Comparison of ENCODE assay signal across 19 cellular contexts in the genomic region with DNA sequence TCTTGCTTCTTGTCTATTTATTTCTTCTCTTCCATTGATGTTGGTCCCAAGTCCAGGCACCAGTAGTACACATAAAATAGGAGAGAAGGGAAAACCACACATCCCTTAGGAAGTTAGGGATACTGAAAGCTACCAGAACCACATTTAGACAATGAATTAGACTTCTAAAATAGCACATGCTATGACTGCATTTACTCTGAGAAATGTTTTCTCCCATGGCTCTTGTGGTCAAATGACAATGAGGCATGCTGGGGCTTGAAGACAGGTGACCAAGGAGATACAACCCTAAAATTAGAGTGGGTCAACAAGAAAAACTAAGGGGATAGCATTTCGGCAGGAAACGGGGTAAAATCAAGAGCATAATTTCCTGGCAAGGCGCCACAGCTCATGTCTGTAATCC. TPM values are rescaled to one million over a fixed set of nuclear protein-coding genes. Genes with fewer than 3 reads are reported as not detected.
DNase-seq lines count a peak whose midpoint lies in the region; ATAC-seq, FAIRE-seq and TF ChIP-seq lines count a peak whose summit lies in the region.
"Had no signal": no experiment of that assay in that cellular context is flagged by ENCODE, and none has a peak within 500 bp of the region (broad histone marks: within the 10 kb centered on the region; RNA-seq: fewer than 3 reads in every experiment).

No MANE protein-coding gene starts in this region.

- H3K9me3 ChIP-seq in kidney (ENCODE audit: control insufficient read depth in 1 of 2, low read length in 2 of 2), result no peaks in the 10 kb centered on the region
- H3K9me3 ChIP-seq: A549 had no signal

- FAIRE-seq in kidney (lab: Jason Lieb, UNC), result no peak
- FAIRE-seq: A549 had no signal

- DNase-seq in activated CD8-positive, alpha-beta memory T cell treated with anti-CD3 and anti-CD28 coated beads for 24 hours, result peak; percentile 21
- no peak for DNase-seq in activated CD8-positive, alpha-beta memory T cell treated with anti-CD3 and anti-CD28 coated beads, Interleukin-2, amount 50 U/mL, for 4 hours
- peak; percentile 3 for DNase-seq in NCI-H69 (lab: John Stamatoyannopoulos, UW)
- DNase-seq in central memory CD8-positive, alpha-beta T cell (ENCODE audit: low spot score in 2 of 2), result no peak
- DNase-seq in stimulated activated effector memory CD8-positive, alpha-beta T cell treated with anti-CD3 and anti-CD28 coated beads, Interleukin-12 subunit alpha, Interleukin-12 subunit beta, amount 100 ng/mL, for 72 hours (ENCODE audit: low spot score in 2 of 2), result no peak
- DNase-seq in NCI-H510A treated with DMSO at 0.1 percent for 48 hours (lab: John Stamatoyannopoulos, UW), result no peak
- DNase-seq in kidney, result no peak
- DNase-seq: IMR-90; NCI-H1417 treated with DMSO at 0.1 percent for 48 hours; NCI-H2029 treated with DMSO at 0.1 percent for 48 hours; NCI-H524 treated with DMSO at 0.1 percent for 48 hours; NK-92 treated with Interleukin-12 subunit alpha and Interleukin-12 subunit beta, amount 100 ng/mL, for 24 hours; OCI-M1; RPMI8226 had no signal

- no peaks in the 10 kb centered on the region for H3K27me3 Mint-ChIP-seq in central memory CD8-positive, alpha-beta T cell

- H3K4me1 ChIP-seq in kidney (ENCODE audit: control insufficient read depth in 1 of 2, insufficient read depth in 1 of 2, low read depth in 1 of 2, low read length in 2 of 2), result no peaks in the 10 kb centered on the region
- H3K4me1 ChIP-seq: A549 had no signal

- peaks cover 19% of the 10 kb centered on the region for H3K4me1 Mint-ChIP-seq in central memory CD8-positive, alpha-beta T cell
- H3K4me1 Mint-ChIP-seq in stimulated activated effector memory CD8-positive, alpha-beta T cell treated with anti-CD3 and anti-CD28 coated beads, Interleukin-12 subunit alpha, Interleukin-12 subunit beta, amount 100 ng/mL, for 72 hours, result peaks cover 30% of the 10 kb centered on the region
- H3K4me1 Mint-ChIP-seq: GM23338 had no signal

- H3K36me3 Mint-ChIP-seq in central memory CD8-positive, alpha-beta T cell (ENCODE audit: insufficient read depth), result peaks cover 35% of the 10 kb centered on the region
- peaks cover 84% of the 10 kb centered on the region for H3K36me3 Mint-ChIP-seq in stimulated activated effector memory CD8-positive, alpha-beta T cell treated with anti-CD3 and anti-CD28 coated beads, Interleukin-12 subunit alpha, Interleukin-12 subunit beta, amount 100 ng/mL, for 72 hours

- no peak overlapping the region for H3K4me3 ChIP-seq in kidney (ENCODE audit: low read length in 2 of 2)
- H3K4me3 ChIP-seq: A549, GM23338 had no signal

- H3K27ac Mint-ChIP-seq in central memory CD8-positive, alpha-beta T cell (ENCODE audit: low read depth), result peak overlapping the region; percentile 87
- peak overlapping the region; percentile 85 for H3K27ac Mint-ChIP-seq in stimulated activated effector memory CD8-positive, alpha-beta T cell treated with anti-CD3 and anti-CD28 coated beads, Interleukin-12 subunit alpha, Interleukin-12 subunit beta, amount 100 ng/mL, for 72 hours
- H3K27ac Mint-ChIP-seq: GM23338 had no signal

- peaks cover 23 to 37% of the 10 kb centered on the region in 2 donors for H3K36me3 ChIP-seq in kidney (ENCODE audit: control insufficient read depth in 1 of 2, insufficient read depth in 2 of 2, low read length in 2 of 2)

- no peak for TF ChIP-seq CTCF in kidney (IDR thresholded peaks at IDR 0.05; ENCODE audit: borderline replicate concordance, extremely low read depth, insufficient read depth)

- intact Hi-C loops in kidney (cut with DNase I), result loop anchor here (10.0 kb wide), 1 partner anchor 400 kb away; no protein-coding TSS in a partner anchor

- H3K4me3 Mint-ChIP-seq in central memory CD8-positive, alpha-beta T cell, result no peak overlapping the region
- no peak overlapping the region for H3K4me3 Mint-ChIP-seq in stimulated activated effector memory CD8-positive, alpha-beta T cell treated with anti-CD3 and anti-CD28 coated beads, Interleukin-12 subunit alpha, Interleukin-12 subunit beta, amount 100 ng/mL, for 72 hours
- H3K4me3 Mint-ChIP-seq: GM23338 had no signal

- no peaks in the 10 kb centered on the region for H3K9me3 Mint-ChIP-seq in central memory CD8-positive, alpha-beta T cell
- H3K9me3 Mint-ChIP-seq in stimulated activated effector memory CD8-positive, alpha-beta T cell treated with anti-CD3 and anti-CD28 coated beads, Interleukin-12 subunit alpha, Interleukin-12 subunit beta, amount 100 ng/mL, for 72 hours, result no peaks in the 10 kb centered on the region
- H3K9me3 Mint-ChIP-seq: GM23338 had no signal

- H3K9ac ChIP-seq in kidney (ENCODE audit: low read length in 2 of 2), result no peak overlapping the region

- H3K27ac ChIP-seq in kidney (ENCODE audit: low read depth in 2 of 2, low read length in 2 of 2), result no peak overlapping the region
- H3K27ac ChIP-seq: A549 had no signal

- no peak for ATAC-seq in central memory CD8-positive, alpha-beta T cell (replicated peaks; ENCODE audit: extremely low read depth, poor library complexity, severe bottlenecking)
- no peak for ATAC-seq in stimulated activated effector memory CD8-positive, alpha-beta T cell treated with anti-CD3 and anti-CD28 coated beads, Interleukin-12 subunit alpha, Interleukin-12 subunit beta, amount 100 ng/mL, for 72 hours
- ATAC-seq: A549, GM23338 had no signal

RNA-seq across cellular contexts. Expression of gene MTOR, which starts 17.1 kb away (rescaled TPM):
- 36.8 TPM for total RNA-seq in kidney
- polyA plus RNA-seq in kidney (ENCODE audit: insufficient read depth, low read depth, low replicate concordance), result 16.0 TPM

RNA-seq across cellular contexts. Expression of gene UBIAD1, which starts 27.8 kb away (rescaled TPM):
- total RNA-seq in kidney, result 14.0 TPM
- 5.6 TPM for polyA plus RNA-seq in kidney (ENCODE audit: insufficient read depth, low read depth, low replicate concordance)

RNA-seq across cellular contexts. Expression of gene ANGPTL7, which starts 56.1 kb away (rescaled TPM):
- 0.19 TPM for total RNA-seq in kidney
- 0.24 TPM for polyA plus RNA-seq in kidney (ENCODE audit: insufficient read depth, low read depth, low replicate concordance)
- total RNA-seq: Daoy, GM23338, HT-29, LHCN-M2 had no signal
- polyA plus RNA-seq: A549, IMR-90 had no signal

Comparison
In these comparisons a context has a peak if more than half of its experiments do, and no peak if none do; other contexts are left out.
1. DNase-seq: peak in activated CD8-positive, alpha-beta memory T cell treated with anti-CD3 and anti-CD28 coated beads for 24 hours (single experiment) and NCI-H69 (single experiment); none in activated CD8-positive, alpha-beta memory T cell treated with anti-CD3 and anti-CD28 coated beads, Interleukin-2, amount 50 U/mL, for 4 hours (single experiment), central memory CD8-positive, alpha-beta T cell (0 of 2), stimulated activated effector memory CD8-positive, alpha-beta T cell treated with anti-CD3 and anti-CD28 coated beads, Interleukin-12 subunit alpha, Interleukin-12 subunit beta, amount 100 ng/mL, for 72 hours (0 of 2), NCI-H510A treated with DMSO at 0.1 percent for 48 hours (single experiment) and kidney (single experiment).